Comparison of ENCODE assay signal across 9 cellular contexts in the genomic region with DNA sequence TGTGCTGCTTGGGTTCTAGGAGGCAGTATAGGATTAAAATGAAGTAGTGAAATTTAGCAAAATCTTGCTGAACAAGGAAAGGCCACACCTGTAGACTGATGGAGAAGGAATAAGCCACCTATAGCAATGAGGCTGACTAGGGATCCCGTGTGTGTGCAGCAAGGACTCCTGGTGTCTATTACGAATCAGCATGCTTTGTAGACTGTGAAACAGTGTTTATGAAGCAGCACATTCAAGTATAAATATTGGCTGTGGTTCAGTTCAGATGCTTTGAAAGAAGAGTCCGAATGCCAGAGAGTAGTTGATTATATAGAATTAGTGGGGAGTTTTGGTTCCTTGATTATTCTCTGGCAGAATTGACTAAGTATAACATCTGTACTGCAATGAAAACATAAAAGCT. TPM values are rescaled to one million over a fixed set of nuclear protein-coding genes. Genes with fewer than 3 reads are reported as not detected.
DNase-seq lines count a peak whose midpoint lies in the region; ATAC-seq and TF ChIP-seq lines count a peak whose summit lies in the region.
"Had no signal": no experiment of that assay in that cellular context is flagged by ENCODE, and none has a peak within 500 bp of the region (broad histone marks: within the 10 kb centered on the region; RNA-seq: fewer than 3 reads in every experiment).

No MANE protein-coding gene starts in this region.

- no peaks in the 10 kb centered on the region for H3K27me3 Mint-ChIP-seq in mesothelial cell of epicardium (ENCODE audit: low read depth)

- H3K4me1 Mint-ChIP-seq in mesothelial cell of epicardium = peaks cover 22% of the 10 kb centered on the region

- ATAC-seq in heart right ventricle (no peak), Right ventricle myocardium inferior (no peak), HG02571 (IDR thresholded peaks at IDR 0.05; ENCODE audit: unreplicated experiment) (no peak), GM18519 (IDR thresholded peaks at IDR 0.05; ENCODE audit: low FRiP score, unreplicated experiment) (no peak)

- WGBS in heart right ventricle, 2 donors = 47 to 53% methylated on average over 3 of the region's 3 CpGs

- intact Hi-C loops in heart right ventricle (cut with DNase I) (loop anchor here in 5 of 10 donors (1.0 to 10.0 kb wide), 4 partner anchors 38 to 849 kb away; a partner anchor contains a TSS), Right ventricle myocardium inferior (cut with DNase I) (loop anchor here (2.0 kb wide), 2 partner anchors 41 to 43 kb away; a partner anchor contains a TSS), uterus (cut with DNase I; ENCODE audit: low total_unique reads) (no loop called here)

- no peak for TF ChIP-seq POLR2A in uterus (IDR thresholded peaks at IDR 0.05)

- H3K4me1 ChIP-seq in heart right ventricle (peaks cover 0 to 91% (median 52%) of the 10 kb centered on the region in 9 donors), uterus (peaks cover 0 to 3% of the 10 kb centered on the region in 2 donors)

- DNase-seq in heart right ventricle (no peak), Right ventricle myocardium inferior (ENCODE audit: missing footprints) (no peak), cerebellar cortex (ENCODE audit: low spot score) (peak; percentile 10), mesothelial cell of epicardium (ENCODE audit: low spot score in 2 of 2, unreplicated experiment in 2 of 2) (no peak), uterus (no peak), NCI-H2196 (lab: John Stamatoyannopoulos, UW; ENCODE audit: unreplicated experiment) (no peak)
- DNase-seq: DMS79 had no signal

- H3K9me3 Mint-ChIP-seq in mesothelial cell of epicardium = no peaks in the 10 kb centered on the region

- no peaks in the 10 kb centered on the region for H3K27me3 ChIP-seq in heart right ventricle
- no peaks in the 10 kb centered on the region for H3K27me3 ChIP-seq in uterus

- H3K4me3 ChIP-seq in heart right ventricle (peak overlapping the region; percentile 55 to 84 (median 72)), uterus (peak overlapping the region in 1 of 2 donors; percentile 84)

- H3K9me3 ChIP-seq in heart right ventricle (no peaks in the 10 kb centered on the region), uterus (no peaks in the 10 kb centered on the region)

- H3K27ac ChIP-seq in heart right ventricle (peak overlapping the region in 9 of 10 donors; percentile 94 to 98 (median 95)), uterus (peak overlapping the region; percentile 88 to 92)

- no peak for TF ChIP-seq CTCF in heart right ventricle (IDR thresholded peaks at IDR 0.05)
- no peak for TF ChIP-seq CTCF in mesothelial cell of epicardium (IDR thresholded peaks at IDR 0.05; ENCODE audit: unreplicated experiment)
- TF ChIP-seq CTCF in uterus (IDR thresholded peaks at IDR 0.05) = no peak

- peaks cover 0 to 3% (median 0%) of the 10 kb centered on the region in 9 donors for H3K36me3 ChIP-seq in heart right ventricle
- no peaks in the 10 kb centered on the region for H3K36me3 ChIP-seq in uterus

- peak overlapping the region; percentile 79 for H3K4me3 Mint-ChIP-seq in mesothelial cell of epicardium

- H3K36me3 Mint-ChIP-seq in mesothelial cell of epicardium = peaks cover 2% of the 10 kb centered on the region

- peak overlapping the region; percentile 60 for H3K27ac Mint-ChIP-seq in mesothelial cell of epicardium

RNA-seq across cellular contexts. Expression of a gene that starts 41.8 kb away (rescaled TPM):
- 100 to 1,000 TPM; 385 to 783 (median 535) TPM for total RNA-seq in heart right ventricle
- 100 to 1,000 TPM; 174 to 245 TPM for polyA plus RNA-seq in heart right ventricle
- total RNA-seq in Right ventricle myocardium inferior = 461 TPM
- total RNA-seq in mesothelial cell of epicardium = 126 to 133 TPM (median 132 TPM) in 3 replicates
- 100 to 1,000 TPM in 3 of 4 donors, 10 to 100 TPM in 1; 98.2 to 350 (median 136) TPM for total RNA-seq in uterus
